ENCODE assay signal across 12 cellular contexts in genomic region chr13:111166882-111167281, GRCh38. TPM values are rescaled to one million over a fixed set of nuclear protein-coding genes. Genes with fewer than 3 reads are reported as not detected.
A peak's percentile ranks its signal among the peaks of the same experiment; 100 is the strongest.
DNase-seq lines count a peak whose midpoint lies in the region; ATAC-seq lines count a peak whose summit lies in the region.
"Had no signal": no experiment of that assay in that cellular context is flagged by ENCODE, and none has a peak within 500 bp of the region (broad histone marks: within the 10 kb centered on the region; RNA-seq: fewer than 3 reads in every experiment).

No MANE protein-coding gene starts in this region.

- peaks cover 20% of the 10 kb centered on the region for H3K4me1 ChIP-seq in SJCRH30

- no peaks in the 10 kb centered on the region for H3K9me3 ChIP-seq in SJCRH30 (replicated peaks)
- H3K9me3 ChIP-seq: neutrophil had no signal

- H3K27me3 ChIP-seq in SJCRH30, result no peaks in the 10 kb centered on the region
- H3K27me3 ChIP-seq: neutrophil had no signal

- no peaks in the 10 kb centered on the region for H3K27me3 Mint-ChIP-seq in stimulated activated naive CD8-positive, alpha-beta T cell treated with anti-CD3 and anti-CD28 coated beads, Interleukin-15, Interleukin-2, amounts not matched to agents 100 ng/mL and 50 ng/mL, for 24 hours
- peaks cover 0 to 3% (median 2%) of the 10 kb centered on the region in 3 donors for H3K27me3 Mint-ChIP-seq in immature natural killer cell (ENCODE audit: low read depth in 3 of 3)
- no peaks in the 10 kb centered on the region for H3K27me3 Mint-ChIP-seq in activated naive CD4-positive, alpha-beta T cell treated with anti-CD3 and anti-CD28 coated beads for 36 hours (ENCODE audit: low read depth)

- H3K27ac ChIP-seq in SJCRH30, result peak overlapping the region; percentile 89; the same call in 1 of the 2 replicates
- H3K27ac ChIP-seq: neutrophil had no signal

- no peak overlapping the region for H3K4me3 Mint-ChIP-seq in stimulated activated naive CD8-positive, alpha-beta T cell treated with anti-CD3 and anti-CD28 coated beads, Interleukin-15, Interleukin-2, amounts not matched to agents 100 ng/mL and 50 ng/mL, for 24 hours
- peak overlapping the region in 3 of 5 donors; percentile 31 to 36 (median 32) for H3K4me3 Mint-ChIP-seq in immature natural killer cell
- no peak overlapping the region for H3K4me3 Mint-ChIP-seq in activated naive CD4-positive, alpha-beta T cell treated with anti-CD3 and anti-CD28 coated beads for 36 hours

- peak overlapping the region; percentile 19 for H3K27ac Mint-ChIP-seq in stimulated activated naive CD8-positive, alpha-beta T cell treated with anti-CD3 and anti-CD28 coated beads, Interleukin-15, Interleukin-2, amounts not matched to agents 100 ng/mL and 50 ng/mL, for 24 hours
- H3K27ac Mint-ChIP-seq in immature natural killer cell, result peak overlapping the region; percentile 4 to 84 (median 42)
- H3K27ac Mint-ChIP-seq in activated naive CD4-positive, alpha-beta T cell treated with anti-CD3 and anti-CD28 coated beads for 36 hours, result no peak overlapping the region

- H3K4me3 ChIP-seq in SJCRH30, result no peak overlapping the region

- CTCF ChIA-PET in activated naive CD4-positive, alpha-beta T cell treated with anti-CD3 and anti-CD28 coated beads for 36 hours (lab: Charles Lee), result interaction anchor here (0.7 kb wide), 1 partner anchor 98 kb away, joined by 3 read pairs; no protein-coding TSS in a partner anchor

- ATAC-seq in stimulated activated naive CD8-positive, alpha-beta T cell treated with anti-CD3 and anti-CD28 coated beads, Interleukin-15, Interleukin-2, amounts not matched to agents 100 U/mL and 50 U/mL, for 24 hours, result no peak
- no peak for ATAC-seq in HG02642 (IDR thresholded peaks at IDR 0.05; ENCODE audit: poor library complexity, unreplicated experiment)
- ATAC-seq in HG03045 (IDR thresholded peaks at IDR 0.05; ENCODE audit: unreplicated experiment), result no peak

- H3K4me1 Mint-ChIP-seq in stimulated activated naive CD8-positive, alpha-beta T cell treated with anti-CD3 and anti-CD28 coated beads, Interleukin-15, Interleukin-2, amounts not matched to agents 100 ng/mL and 50 ng/mL, for 24 hours (ENCODE audit: low read depth), result peaks cover 71% of the 10 kb centered on the region
- H3K4me1 Mint-ChIP-seq in immature natural killer cell, result peaks cover 50 to 83% of the 10 kb centered on the region in 2 donors
- peaks cover 75% of the 10 kb centered on the region for H3K4me1 Mint-ChIP-seq in activated naive CD4-positive, alpha-beta T cell treated with anti-CD3 and anti-CD28 coated beads for 36 hours (ENCODE audit: low read depth)

- H3K36me3 Mint-ChIP-seq in stimulated activated naive CD8-positive, alpha-beta T cell treated with anti-CD3 and anti-CD28 coated beads, Interleukin-15, Interleukin-2, amounts not matched to agents 100 ng/mL and 50 ng/mL, for 24 hours (ENCODE audit: low read depth), result peaks cover 68% of the 10 kb centered on the region
- peaks cover 5 to 16% (median 7%) of the 10 kb centered on the region in 3 donors for H3K36me3 Mint-ChIP-seq in immature natural killer cell
- H3K36me3 Mint-ChIP-seq in activated naive CD4-positive, alpha-beta T cell treated with anti-CD3 and anti-CD28 coated beads for 36 hours (ENCODE audit: low read depth), result peaks cover 37% of the 10 kb centered on the region

- no peak for DNase-seq in stimulated activated naive CD8-positive, alpha-beta T cell treated with anti-CD3 and anti-CD28 coated beads, Interleukin-15, Interleukin-2, amounts not matched to agents 100 U/mL and 50 U/mL, for 24 hours
- no peak for DNase-seq in SJCRH30
- DNase-seq in immature natural killer cell, result peak in 2 of 3 donors; percentile 33 to 38
- no peak for DNase-seq in COLO668 (lab: John Stamatoyannopoulos, UW; ENCODE audit: unreplicated experiment)
- DNase-seq in activated naive CD4-positive, alpha-beta T cell treated with anti-CD3 and anti-CD28 coated beads for 36 hours, result no peak
- DNase-seq: activated CD4-positive, alpha-beta T cell treated with anti-CD3 and anti-CD28 coated beads, Interleukin-2, amount 50 U/mL, for 1 hour; amniotic stem cell; kidney had no signal

- intact Hi-C loops in activated naive CD4-positive, alpha-beta T cell treated with anti-CD3 and anti-CD28 coated beads for 36 hours (cut with micrococcal nuclease), result no loop called here

- peaks cover 3% of the 10 kb centered on the region; the same call in 1 of the 2 replicates for H3K36me3 ChIP-seq in SJCRH30

- H3K9me3 Mint-ChIP-seq in stimulated activated naive CD8-positive, alpha-beta T cell treated with anti-CD3 and anti-CD28 coated beads, Interleukin-15, Interleukin-2, amounts not matched to agents 100 ng/mL and 50 ng/mL, for 24 hours, result no peaks in the 10 kb centered on the region
- H3K9me3 Mint-ChIP-seq in immature natural killer cell, result no peaks in the 10 kb centered on the region
- H3K9me3 Mint-ChIP-seq in activated naive CD4-positive, alpha-beta T cell treated with anti-CD3 and anti-CD28 coated beads for 36 hours, result no peaks in the 10 kb centered on the region

RNA-seq across cellular contexts. Expression of gene ARHGEF7, which starts 51.8 kb away (rescaled TPM):
- total RNA-seq in SJCRH30 (2014; rRNA removed; shearing (Covaris generic)), result 30.7 and 34.6 TPM in 2 replicates
- 10 to 100 TPM in 1 of 3 donors, 1 to 10 TPM in 2; 7.8 to 16.4 (median 7.9) TPM for polyA plus RNA-seq in immature natural killer cell
- 10 to 100 TPM; 48.4 to 56.6 TPM for total RNA-seq in activated naive CD4-positive, alpha-beta T cell treated with anti-CD3 and anti-CD28 coated beads for 36 hours

Comparison
In these comparisons a context has a peak if more than half of its experiments do, and no peak if none do; other contexts are left out.
1. H3K4me3 Mint-ChIP-seq: peak in immature natural killer cell (3 of 5); none in stimulated activated naive CD8-positive, alpha-beta T cell treated with anti-CD3 and anti-CD28 coated beads, Interleukin-15, Interleukin-2, amounts not matched to agents 100 ng/mL and 50 ng/mL, for 24 hours (single experiment) and activated naive CD4-positive, alpha-beta T cell treated with anti-CD3 and anti-CD28 coated beads for 36 hours (single experiment).
2. DNase-seq: peak in immature natural killer cell (2 of 3); none in stimulated activated naive CD8-positive, alpha-beta T cell treated with anti-CD3 and anti-CD28 coated beads, Interleukin-15, Interleukin-2, amounts not matched to agents 100 U/mL and 50 U/mL, for 24 hours (single experiment), SJCRH30 (0 of 2), COLO668 (single experiment) and activated naive CD4-positive, alpha-beta T cell treated with anti-CD3 and anti-CD28 coated beads for 36 hours (single experiment).